7 cellular contexts compared by ENCODE assay signal in genomic region chr9:4489919-4490704, GRCh38. TPM values are rescaled to one million over a fixed set of nuclear protein-coding genes. Genes with fewer than 3 reads are reported as not detected.
DNase-seq lines count a peak whose midpoint lies in the region; ATAC-seq, FAIRE-seq and TF ChIP-seq lines count a peak whose summit lies in the region.

Gene SLC1A1 (plus strand): TSS chr9:4490468. CDS start chr9:4490680, 212 bp downstream.

- H3K36me3 ChIP-seq in colonic mucosa (no peaks in the 10 kb centered on the region), left lung (no peaks in the 10 kb centered on the region)

- TF ChIP-seq CTCF in colonic mucosa (IDR thresholded peaks at IDR 0.05) (no peak), left lung (IDR thresholded peaks at IDR 0.05) (no peak)

- ATAC-seq in GM21515 (IDR thresholded peaks at IDR 0.05; ENCODE audit: unreplicated experiment) (peak; percentile 76), left lung (peak; percentile 89)

- intact Hi-C loops in colonic mucosa (cut with DNase I) = no loop called here
- intact Hi-C loops in left lung (cut with DNase I) = no loop called here

- H3K27ac ChIP-seq in colonic mucosa = peak within 1 kb of the TSS; percentile 66
- peak within 1 kb of the TSS; percentile 45 to 81 for H3K27ac ChIP-seq in left lung

- H3K9me3 ChIP-seq in colonic mucosa (no peaks in the 10 kb centered on the region), left lung (no peaks in the 10 kb centered on the region)

- H3K9ac ChIP-seq in colonic mucosa (ENCODE audit: low read depth in 2 of 2, low read length in 2 of 2) = peak within 1 kb of the TSS; percentile 78 to 84

- H3K4me3 ChIP-seq in colonic mucosa (peak within 1 kb of the TSS; percentile 75), left lung (peak within 1 kb of the TSS; percentile 63 to 65)

- no peaks in the 10 kb centered on the region for H3K4me1 ChIP-seq in colonic mucosa
- peaks cover 5 to 7% of the 10 kb centered on the region in 2 donors for H3K4me1 ChIP-seq in left lung

- DNase-seq in HTR-8/SVneo (ENCODE audit: insufficient read length, low spot score) (peak; percentile 70), T follicular helper cell (ENCODE audit: low read depth) (peak; percentile 9), colonic mucosa (peak; percentile 79), left lung (peak; percentile 74 to 85)
- DNase-seq in stimulated activated CD4-positive, alpha-beta T cell treated with anti-CD3 and anti-CD28 coated beads, Interleukin-4, amount 100 ng/mL, for 48 hours (ENCODE audit: low read depth in 2 of 2) = peak; percentile 15

- TF ChIP-seq POLR2A in GM10847 (IDR thresholded peaks at IDR 0.05; ENCODE audit: extremely low read depth, insufficient read length) = peak; percentile 35

- H3K27me3 ChIP-seq in colonic mucosa (no peaks in the 10 kb centered on the region), left lung (peaks cover 0 to 52% of the 10 kb centered on the region in 2 donors)

- peak; percentile 82 for FAIRE-seq in HTR-8/SVneo (lab: Jason Lieb, UNC)

RNA-seq across cellular contexts. Expression of gene SLC1A1, which starts in this region (rescaled TPM):
- total RNA-seq in colonic mucosa (10 to 100 TPM in 1 of 2 donors, 1 to 10 TPM in 1; 9.1 to 25.0 TPM), left lung (10 to 100 TPM in 1 of 2 donors, 1 to 10 TPM in 1; 9.9 to 46.6 TPM)

Comparison
In these comparisons a context has a peak if more than half of its experiments do, and no peak if none do; other contexts are left out.
1. Peak in every context shown above with its lines: DNase-seq, ATAC-seq, H3K4me3 ChIP-seq and H3K27ac ChIP-seq.
2. DNase-seq: peak in every context shown above with its lines; median percentile 80 in left lung; 79 in colonic mucosa; 70 in HTR-8/SVneo; 15 in stimulated activated CD4-positive, alpha-beta T cell treated with anti-CD3 and anti-CD28 coated beads, Interleukin-4, amount 100 ng/mL, for 48 hours; 9 in T follicular helper cell.